Comparison of ENCODE assay signal across 9 cellular contexts in genomic region chr16:87854907-87855683, GRCh38. TPM values are rescaled to one million over a fixed set of nuclear protein-coding genes. Genes with fewer than 3 reads are reported as not detected.
DNase-seq lines count a peak whose midpoint lies in the region; FAIRE-seq and TF ChIP-seq lines count a peak whose summit lies in the region.
"Had no signal": no experiment of that assay in that cellular context is flagged by ENCODE, and none has a peak within 500 bp of the region (broad histone marks: within the 10 kb centered on the region; RNA-seq: fewer than 3 reads in every experiment).

No MANE protein-coding gene starts in this region.

- 0 out of 2 replicates have a peak overlapping the region, but pooled peaks have one; percentile 32 for H2BK20ac ChIP-seq in H1 (ENCODE audit: low read length)

- no peaks in the 10 kb centered on the region for H3K23me2 ChIP-seq in H1 (ENCODE audit: low read depth, low read length)

- no peaks in the 10 kb centered on the region; the same call in 1 of the 2 replicates for H3K79me1 ChIP-seq in H1 (ENCODE audit: low read depth, low read length)

- CTCF ChIA-PET in CD8-positive, alpha-beta memory T cell (lab: Charles Lee) = interaction anchor here (2.8 to 11.2 kb wide), 2 partner anchors 15 to 76 kb away, joined by 14 to 298 read pairs; partner anchors contain the start of gene SLC7A5
- CTCF ChIA-PET in RWPE1 (lab: Yijun Ruan, JAX) (interaction anchor here (3.5 kb wide), 1 partner anchor 76 kb away, joined by 19 read pairs; no protein-coding TSS in a partner anchor), H1 (lab: Charles Lee; ENCODE audit: partially characterized antibody) (interaction anchor here (1.1 to 8.8 kb wide), 3 partner anchors 13 to 76 kb away, joined by 4 to 181 read pairs (median 115); partner anchors contain the start of gene SLC7A5)

- H3K4me1 ChIP-seq in CD8-positive, alpha-beta memory T cell (ENCODE audit: insufficient read depth, low read length) = peaks cover 53% of the 10 kb centered on the region
- H3K4me1 ChIP-seq in H1 (replicated peaks in 1 of 4; ENCODE audit: control insufficient read depth in 3 of 4, insufficient read depth in 4 of 4, low read length in 3 of 4) (peaks cover 16 to 38% (median 30%) of the 10 kb centered on the region in 4 experiments), sigmoid colon (peaks cover 0 to 88% (median 82%) of the 10 kb centered on the region in 4 donors)

- peaks cover 40 to 69% (median 53%) of the 10 kb centered on the region in 3 donors for H3K4me1 Mint-ChIP-seq in CD8-positive, alpha-beta memory T cell

- H3K27me3 ChIP-seq in CD8-positive, alpha-beta memory T cell (ENCODE audit: insufficient read depth, low read length, poor library complexity, severe bottlenecking) = no peaks in the 10 kb centered on the region
- H3K27me3 ChIP-seq in H1 (replicated peaks in 1 of 4; ENCODE audit: control insufficient read depth in 3 of 4, extremely low read depth in 1 of 4, insufficient read depth in 3 of 4, low read length in 3 of 4) (no peaks in the 10 kb centered on the region), sigmoid colon (no peaks in the 10 kb centered on the region)

- peak overlapping the region; percentile 76 to 90 (median 79) for H3K4me3 Mint-ChIP-seq in CD8-positive, alpha-beta memory T cell

- TF ChIP-seq POLR2A in H1 (IDR thresholded peaks at IDR 0.05; ENCODE audit: control extremely low read depth in 1 of 2, low read depth in 2 of 2, low read length in 2 of 2) = no peak
- no peak for TF ChIP-seq POLR2A in sigmoid colon (IDR thresholded peaks at IDR 0.05)

- peak overlapping the region; percentile 82; the same call in 1 of the 2 replicates for H2AK5ac ChIP-seq in H1 (ENCODE audit: low read depth, low read length)

- H2BK5ac ChIP-seq in H1 (ENCODE audit: low read depth, low read length) = peak overlapping the region; percentile 81; the same call in 1 of the 2 replicates

- H3K56ac ChIP-seq in H1 (replicated peaks; ENCODE audit: insufficient read length, low read depth, low read length) = no peak overlapping the region

- no peak overlapping the region for H3K14ac ChIP-seq in H1 (ENCODE audit: insufficient read length)

- H3K9ac ChIP-seq in H1 (replicated peaks in 1 of 4; ENCODE audit: extremely low read depth in 1 of 4, low read depth in 3 of 4, low read length in 3 of 4) = no peak overlapping the region

- TF ChIP-seq EP300 in H1 (IDR thresholded peaks at IDR 0.05; ENCODE audit: borderline replicate concordance in 1 of 2, low read depth in 2 of 2, low read length in 2 of 2) = no peak
- no peak for TF ChIP-seq EP300 in sigmoid colon (IDR thresholded peaks at IDR 0.05)

- H2BK12ac ChIP-seq in H1 (ENCODE audit: low read depth, low read length) = no peak overlapping the region

- no peaks in the 10 kb centered on the region for H3K9me3 ChIP-seq in CD8-positive, alpha-beta memory T cell (ENCODE audit: low read length)
- no peaks in the 10 kb centered on the region for H3K9me3 ChIP-seq in H1 (ENCODE audit: insufficient read depth in 2 of 2, low read depth in 1 of 2, low read length in 1 of 2)
- no peaks in the 10 kb centered on the region for H3K9me3 ChIP-seq in sigmoid colon

- H3K36me3 Mint-ChIP-seq in CD8-positive, alpha-beta memory T cell = peaks cover 0 to 42% (median 2%) of the 10 kb centered on the region in 3 donors

- no peak overlapping the region for H3K18ac ChIP-seq in H1 (ENCODE audit: extremely low read depth, low read length)

- peaks cover 0 to 1% of the 10 kb centered on the region in 2 donors for H3K27me3 Mint-ChIP-seq in CD8-positive, alpha-beta memory T cell

- peaks cover 0 to 2% (median 0%) of the 10 kb centered on the region in 5 donors for H3K9me3 Mint-ChIP-seq in CD8-positive, alpha-beta memory T cell

- peak overlapping the region; percentile 89 for H3K27ac ChIP-seq in CD8-positive, alpha-beta memory T cell (ENCODE audit: low read depth, low read length)
- H3K27ac ChIP-seq in RWPE1 (peak overlapping the region; percentile 98), H1 (ENCODE audit: low read depth, low read length) (no peak overlapping the region), sigmoid colon (peak overlapping the region; percentile 72 to 87 (median 84))

- peak overlapping the region; percentile 1 for H4K91ac ChIP-seq in H1 (replicated peaks; ENCODE audit: insufficient read length, low read length)

- POLR2A ChIA-PET in CD8-positive, alpha-beta memory T cell (lab: Charles Lee) = interaction anchor here (0.6 kb wide), 1 partner anchor 13 kb away, joined by 3 read pairs; no protein-coding TSS in a partner anchor
- POLR2A ChIA-PET in RWPE1 (lab: Yijun Ruan, JAX; ENCODE audit: low non-redundant PET) (interaction anchor here (1.1 kb wide), 1 partner anchor 12 kb away, joined by 4 read pairs; no protein-coding TSS in a partner anchor), H1 (lab: Charles Lee; ENCODE audit: partially characterized antibody) (interaction anchor here (0.9 to 27.1 kb wide), 5 partner anchors 6 to 149 kb away, joined by 3 to 507 read pairs (median 5); partner anchors contain the start of genes BANP and SLC7A5)

- no peak overlapping the region for H4K5ac ChIP-seq in H1 (ENCODE audit: insufficient read length, low read depth, low read length)

- intact Hi-C loops in sigmoid colon (cut with DNase I) = loop anchor here (5.0 to 10.0 kb wide), 3 partner anchors 63 to 920 kb away; partner anchors contain the start of gene FBXO31

- H3K4me3 ChIP-seq in CD8-positive, alpha-beta memory T cell (ENCODE audit: low read length) = no peak overlapping the region
- H3K4me3 ChIP-seq in H1 (ENCODE audit: extremely low read depth in 1 of 4, insufficient read depth in 2 of 4, low read depth in 3 of 4, low read length in 4 of 4) = no peak overlapping the region
- H3K4me3 ChIP-seq in sigmoid colon = no peak overlapping the region
- H3K4me3 ChIP-seq in foreskin fibroblast (ENCODE audit: low read depth in 1 of 2, low read length in 2 of 2) = no peak overlapping the region

- H4K20me1 ChIP-seq in H1 (replicated peaks in 1 of 2; ENCODE audit: control insufficient read depth in 1 of 2, insufficient read depth in 2 of 2, low read length in 2 of 2) = peaks cover 7 to 12% of the 10 kb centered on the region in 2 experiments

- H3K36me3 ChIP-seq in CD8-positive, alpha-beta memory T cell (ENCODE audit: insufficient read depth, low read length) = peaks cover 11% of the 10 kb centered on the region
- H3K36me3 ChIP-seq in H1 (ENCODE audit: control insufficient read depth in 2 of 4, insufficient read depth in 4 of 4, low read length in 3 of 4) = peaks cover 9 to 20% (median 10%) of the 10 kb centered on the region in 4 experiments; a peak in 6 of 8 replicates
- peaks cover 0 to 17% (median 2%) of the 10 kb centered on the region in 4 donors for H3K36me3 ChIP-seq in sigmoid colon

- no peak for DNase-seq in CD8-positive, alpha-beta memory T cell
- no peak for DNase-seq in RWPE1 (ENCODE audit: low spot score)
- no peak for DNase-seq in H1 (ENCODE audit: low read depth in 1 of 2, low spot score in 2 of 2)
- DNase-seq in sigmoid colon = no peak
- no peak for DNase-seq in GM19238 (ENCODE audit: insufficient read length, low spot score)
- DNase-seq in foreskin fibroblast = no peak
- no peak for DNase-seq in activated gamma-delta T cell (lab: John Stamatoyannopoulos, UW)
- DNase-seq in NOMO-1 treated with DMSO at 0.1 percent for 48 hours (lab: John Stamatoyannopoulos, UW; ENCODE audit: unreplicated experiment) = no peak
- DNase-seq: activated effector memory CD4-positive, alpha-beta T cell treated with Interleukin-2 at 50 U/mL for 16 hours had no signal

- H3K4ac ChIP-seq in H1 (replicated peaks; ENCODE audit: insufficient read length, low read depth, low read length) = peak overlapping the region; percentile 59

- no peak overlapping the region for H4K8ac ChIP-seq in H1 (ENCODE audit: extremely low read depth, insufficient read depth, low read length)

- H2BK15ac ChIP-seq in H1 (ENCODE audit: low read length) = no peak overlapping the region; the same call in 1 of the 2 replicates

- WGBS in H1 (ENCODE audit: extremely low coverage in 1 of 2, insufficient coverage in 1 of 2, insufficient read length in 1 of 2, insufficient replicate concordance in 2 of 2, low coverage in 1 of 2, low lambda C conversion rate in 2 of 2, missing lambda C conversion rate in 1 of 2), 2 experiments = 96% methylated on average over 22 of the region's 22 CpGs; no CpG with 5 or more reads in 1 of the 2 experiments
- WGBS in sigmoid colon, 2 donors = 81 to 91% methylated on average over 22 of the region's 22 CpGs

- no peak overlapping the region for H2BK120ac ChIP-seq in H1 (replicated peaks; ENCODE audit: low read depth, low read length)

- H3K79me2 ChIP-seq in H1 (ENCODE audit: control insufficient read depth in 1 of 2, insufficient read depth in 2 of 2, low read length in 2 of 2) = peaks cover 0 to 39% of the 10 kb centered on the region in 2 experiments; a peak in 1 of 4 replicates

- TF ChIP-seq CTCF in RWPE1 (conservative IDR thresholded peaks at IDR 0.05; ENCODE audit: low read depth) (no peak), H1 (IDR thresholded peaks at IDR 0.05; ENCODE audit: control extremely low read depth in 1 of 3, insufficient read depth in 1 of 3, low read depth in 1 of 3, low read length in 3 of 3) (no peak), sigmoid colon (IDR thresholded peaks at IDR 0.05) (no peak), foreskin fibroblast (IDR thresholded peaks at IDR 0.05; ENCODE audit: low read depth, low read length) (no peak)

- no peak overlapping the region for H2AFZ ChIP-seq in H1 (ENCODE audit: low read length)

- no peak overlapping the region for H3K23ac ChIP-seq in H1 (ENCODE audit: insufficient read length)

- no peak for TF ChIP-seq RAD21 in H1 (IDR thresholded peaks at IDR 0.05 in 1 of 2, conservative IDR thresholded peaks at IDR 0.05 in 1 of 2; ENCODE audit: low read depth in 2 of 2, low read length in 2 of 2)

- no peak overlapping the region; a peak in 1 of 4 replicates for H3K4me2 ChIP-seq in H1 (ENCODE audit: insufficient read depth in 1 of 2, low read depth in 2 of 2, low read length in 2 of 2)

- peak overlapping the region; percentile 34 to 99 (median 96) for H3K27ac Mint-ChIP-seq in CD8-positive, alpha-beta memory T cell

- FAIRE-seq in H1 (lab: Jason Lieb, UNC) = no peak

TF ChIP-seq in H1, 55 proteins besides CTCF, POLR2A, EP300 and RAD21 (continues in another document):
- no peak for TF ChIP-seq TCF12 (IDR thresholded peaks at IDR 0.05; ENCODE audit: low read depth, low read length)

RNA-seq across cellular contexts. Expression of gene SLC7A5, which starts 14.2 kb away (rescaled TPM):
- total RNA-seq in CD8-positive, alpha-beta memory T cell = 100 to 1,000 TPM; 366 to 383 TPM
- polyA plus RNA-seq in CD8-positive, alpha-beta memory T cell = 20.7 TPM
- 327 and 341 TPM in 2 replicates for total RNA-seq in H1 (2021; fragmentation: NEBNext Ultra II Directional; extraction: Animal tissue kit (Norgen Biotek cat#: 25700))
- polyA plus RNA-seq in H1 (2011; rRNA removed) (68.2 and 161 TPM in 2 replicates), sigmoid colon (10 to 100 TPM in 1 of 3 donors, 1 to 10 TPM in 1, under 1 TPM in 1; 0.60 to 44.5 (median 1.2) TPM)
- polyA plus RNA-seq in H1 (2011; cell fraction: cytosol; rRNA removed) = 65.1 TPM
- polyA plus RNA-seq in H1 (2011; cell fraction: nucleus; rRNA removed) = 122 TPM
- 126 to 176 TPM (median 151 TPM) in 4 replicates for polyA plus RNA-seq in H1 (2012, experiment 1 of 2)
- polyA plus RNA-seq in H1 (2012, experiment 2 of 2) = 202 TPM
- polyA plus RNA-seq in H1 (2013, experiment 1 of 2) = 316 TPM
- polyA plus RNA-seq in H1 (2013, experiment 2 of 2) = 381 TPM
- polyA minus RNA-seq in H1 (2011; rRNA and poly(A)+ RNA removed) = 34.4 and 63.7 TPM in 2 replicates
- polyA minus RNA-seq in H1 (2011; cell fraction: cytosol; rRNA and poly(A)+ RNA removed) = 84.2 TPM
- polyA minus RNA-seq in H1 (2011; cell fraction: nucleus; rRNA and poly(A)+ RNA removed) = 42.4 TPM
- 1 to 10 TPM; 2.9 to 8.1 (median 3.6) TPM for total RNA-seq in sigmoid colon

Comparison
In these comparisons a context has a peak if more than half of its experiments do, and no peak if none do; other contexts are left out.
1. RNA of gene SLC7A5, which starts 14.2 kb away (total RNA-seq): 366 to 383 TPM in CD8-positive, alpha-beta memory T cell and 327 to 341 TPM in H1; 2.9 to 8.1 TPM in sigmoid colon; every median in the first group is over 10 times any median in the second.